In genomic region chr19:33622809-33623511, GRCh38 we compare ENCODE assay signal across 12 cellular contexts. TPM values are rescaled to one million over a fixed set of nuclear protein-coding genes. Genes with fewer than 3 reads are reported as not detected.
DNase-seq lines count a peak whose midpoint lies in the region; ATAC-seq, FAIRE-seq and TF ChIP-seq lines count a peak whose summit lies in the region.
"Had no signal": no experiment of that assay in that cellular context is flagged by ENCODE, and none has a peak within 500 bp of the region (broad histone marks: within the 10 kb centered on the region; RNA-seq: fewer than 3 reads in every experiment).

No MANE protein-coding gene starts in this region.

- H2BK5ac ChIP-seq in mesendoderm (ENCODE audit: low read length) = no peak overlapping the region

- H3K27me3 ChIP-seq in mesendoderm (ENCODE audit: insufficient read depth, low read length, poor library complexity) = peaks cover 35% of the 10 kb centered on the region
- peaks cover 0 to 27% (median 12%) of the 10 kb centered on the region in 4 donors for H3K27me3 ChIP-seq in upper lobe of left lung

- H3K36me3 ChIP-seq in mesendoderm (ENCODE audit: control insufficient read depth, insufficient read depth, low read length) (no peaks in the 10 kb centered on the region), upper lobe of left lung (no peaks in the 10 kb centered on the region)

- TF ChIP-seq CTCF in upper lobe of left lung (IDR thresholded peaks at IDR 0.05) = no peak

- TF ChIP-seq EP300 in upper lobe of left lung (IDR thresholded peaks at IDR 0.05) = no peak

- H3K4me2 ChIP-seq in mesendoderm (ENCODE audit: low read length) = peak overlapping the region; percentile 88

- H3K4ac ChIP-seq in mesendoderm (ENCODE audit: low read depth, low read length) = no peak overlapping the region

- TF ChIP-seq POLR2A in upper lobe of left lung (IDR thresholded peaks at IDR 0.05) = no peak
- TF ChIP-seq POLR2A in GM12892 (IDR thresholded peaks at IDR 0.05; ENCODE audit: low read depth, low read length) = no peak

- H4K8ac ChIP-seq in mesendoderm (ENCODE audit: low read depth, low read length) = no peak overlapping the region

- DNase-seq in SHP77 (lab: John Stamatoyannopoulos, UW) (peak; percentile 20 to 34), SHP77 treated with DMSO at 0.1 percent for 48 hours (lab: John Stamatoyannopoulos, UW) (no peak), cerebellum (ENCODE audit: low spot score) (peak; percentile 62), mesendoderm (peak; percentile 19), upper lobe of left lung (peak in 1 of 2 donors; percentile 74), GM12892 (ENCODE audit: insufficient read length) (no peak)
- DNase-seq: activated T-cell treated with anti-CD3 and anti-CD28 coated beads, Interleukin-2, amount 50 U/mL, for 4 hours; central memory CD4-positive, alpha-beta T cell; stimulated activated CD4-positive, alpha-beta T cell treated with anti-CD3 and anti-CD28 coated beads, Interleukin-2, amount 100 ng/mL, for 48 hours had no signal

- no peaks in the 10 kb centered on the region for H3K9me3 ChIP-seq in upper lobe of left lung

- H3K79me2 ChIP-seq in mesendoderm (ENCODE audit: control insufficient read depth, insufficient read depth, low read length) = no peaks in the 10 kb centered on the region

- peak overlapping the region; percentile 24 for H3K23ac ChIP-seq in mesendoderm (ENCODE audit: low read length)

- H2BK120ac ChIP-seq in mesendoderm (ENCODE audit: low read depth, low read length) = no peak overlapping the region

- H2AK5ac ChIP-seq in mesendoderm (ENCODE audit: low read length) = no peak overlapping the region

- H3K18ac ChIP-seq in mesendoderm (ENCODE audit: low read length) = no peak overlapping the region

- no peaks in the 10 kb centered on the region for H3K4me1 ChIP-seq in mesendoderm (ENCODE audit: control insufficient read depth, low read depth, low read length)
- peaks cover 13 to 21% (median 13%) of the 10 kb centered on the region in 4 donors for H3K4me1 ChIP-seq in upper lobe of left lung

- H3K4me3 ChIP-seq in mesendoderm (ENCODE audit: low read length) (no peak overlapping the region), upper lobe of left lung (peak overlapping the region in 3 of 4 donors; percentile 37 to 52 (median 50))

- peak overlapping the region; percentile 65 for H3K9ac ChIP-seq in mesendoderm (ENCODE audit: low read length)

- H3K27ac ChIP-seq in mesendoderm (ENCODE audit: low read depth, low read length) = no peak overlapping the region
- no peak overlapping the region for H3K27ac ChIP-seq in upper lobe of left lung

- H2BK15ac ChIP-seq in mesendoderm (replicated peaks; ENCODE audit: low read depth) = no peak overlapping the region

- H4K5ac ChIP-seq in mesendoderm (ENCODE audit: low read length) = no peak overlapping the region

- no CpG with 5 or more reads among the region's 64 CpGs for WGBS in mesendoderm (ENCODE audit: extremely low coverage, insufficient coverage, low lambda C conversion rate)
- 2 to 4% methylated on average over 33 to 64 of the region's 64 CpGs for WGBS in upper lobe of left lung, 2 donors

- FAIRE-seq in GM12892 (lab: Jason Lieb, UNC) = no peak

- ATAC-seq in upper lobe of left lung (ENCODE audit: low FRiP score in 2 of 2) (no peak), GM18868 (IDR thresholded peaks at IDR 0.05; ENCODE audit: unreplicated experiment) (no peak), GM21423 (IDR thresholded peaks at IDR 0.05; ENCODE audit: unreplicated experiment) (no peak)

- H3K56ac ChIP-seq in mesendoderm (ENCODE audit: low read length) = peak overlapping the region; percentile 79

- no peaks in the 10 kb centered on the region for H3K79me1 ChIP-seq in mesendoderm (ENCODE audit: low read length)

RNA-seq across cellular contexts. Expression of gene CHST8, which starts 1.2 kb away (rescaled TPM):
- 7.3 TPM for total RNA-seq in cerebellum
- polyA plus RNA-seq in mesendoderm (2013, experiment 1 of 2) = 1.2 TPM
- 1.3 TPM for polyA plus RNA-seq in mesendoderm (2013, experiment 2 of 2)
- 1 to 10 TPM in 1 of 6 donors, under 1 TPM in 3, not detected in 2; 0.46 to 3.1 (median 0.72) TPM for total RNA-seq in upper lobe of left lung
- polyA plus RNA-seq in GM12892 (2012; ENCODE audit: missing spikeins) = not detected
- total RNA-seq: activated T-cell treated with anti-CD3 and anti-CD28 coated beads, Interleukin-2, amount 50 U/mL, for 4 hours; myocyte had no signal

Comparison
In these comparisons a context has a peak if more than half of its experiments do, and no peak if none do; other contexts are left out.
1. DNase-seq: peak in SHP77 (2 of 2), cerebellum (single experiment) and mesendoderm (single experiment); none in SHP77 treated with DMSO at 0.1 percent for 48 hours (single experiment) and GM12892 (single experiment).